ENCODE assay signal across 8 cellular contexts in the genomic region with DNA sequence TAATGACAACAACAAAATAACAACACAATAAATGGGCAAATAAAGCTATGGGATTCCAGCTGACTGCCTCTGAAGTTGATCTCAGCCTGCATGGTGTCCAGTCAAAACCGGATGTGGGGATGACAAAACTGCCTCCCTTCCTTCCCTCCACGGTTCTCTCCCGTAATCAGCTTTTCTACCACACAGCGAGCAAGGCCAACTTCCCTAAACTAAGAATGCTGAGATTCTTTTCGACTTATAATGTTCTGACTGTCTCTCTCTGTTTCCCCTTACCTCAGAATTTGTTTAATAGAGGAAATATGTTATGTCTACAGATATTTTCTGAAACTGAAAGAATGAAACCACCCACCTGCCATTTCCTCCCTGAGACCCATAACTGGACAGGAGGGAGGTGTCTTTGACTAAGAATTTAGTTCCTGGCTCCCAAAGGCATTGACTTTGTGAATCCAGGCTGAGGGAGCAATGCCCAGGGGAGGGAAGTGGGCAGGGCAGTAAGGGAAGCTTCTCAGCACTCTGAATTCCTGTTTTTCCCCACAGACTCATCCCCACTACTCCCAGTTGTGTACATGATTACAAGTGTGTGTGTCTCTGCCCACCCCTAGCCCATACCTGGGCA. TPM values are rescaled to one million over a fixed set of nuclear protein-coding genes. Genes with fewer than 3 reads are reported as not detected.
DNase-seq lines count a peak whose midpoint lies in the region; ATAC-seq, FAIRE-seq and TF ChIP-seq lines count a peak whose summit lies in the region.

No MANE protein-coding gene starts in this region.

- ATAC-seq in HG03196 (IDR thresholded peaks at IDR 0.05; ENCODE audit: unreplicated experiment) (peak; percentile 84), Right ventricle myocardium inferior (peak; percentile 84)

- H3K9ac ChIP-seq in BLaER1: peak overlapping the region; percentile 66

- H3K9me3 ChIP-seq in BLaER1 (peaks cover 37% of the 10 kb centered on the region), A673 (ENCODE audit: low read depth, low read length, poor library complexity, severe bottlenecking) (no peaks in the 10 kb centered on the region)

- H3K4me3 Mint-ChIP-seq in T-helper 2 cell treated with Interferon-gamma antibody and Interleukin-4, amounts not matched to agents 5 μg/mL and 100 μg/mL, for 36 hours: peak overlapping the region; percentile 81

- H3K36me3 Mint-ChIP-seq in T-helper 2 cell treated with Interferon-gamma antibody and Interleukin-4, amounts not matched to agents 5 μg/mL and 100 μg/mL, for 36 hours (ENCODE audit: low read depth): peaks cover 21% of the 10 kb centered on the region

- peak overlapping the region; percentile 89 for H3K4me2 ChIP-seq in BLaER1

- no peaks in the 10 kb centered on the region for H3K27me3 Mint-ChIP-seq in T-helper 2 cell treated with Interferon-gamma antibody and Interleukin-4, amounts not matched to agents 5 μg/mL and 100 μg/mL, for 36 hours (ENCODE audit: low read depth)

- peaks cover 26% of the 10 kb centered on the region for H3K9me3 Mint-ChIP-seq in T-helper 2 cell treated with Interferon-gamma antibody and Interleukin-4, amounts not matched to agents 5 μg/mL and 100 μg/mL, for 36 hours

- peaks cover 14% of the 10 kb centered on the region for H3K4me1 Mint-ChIP-seq in T-helper 2 cell treated with Interferon-gamma antibody and Interleukin-4, amounts not matched to agents 5 μg/mL and 100 μg/mL, for 36 hours (ENCODE audit: low read depth)

- no peak for TF ChIP-seq CTCF in A673 (conservative IDR thresholded peaks at IDR 0.05; ENCODE audit: low read depth, low read length)

- peak; percentile 99 for FAIRE-seq in GM19239 (lab: Jason Lieb, UNC)

- CTCF ChIA-PET in A673 (lab: Charles Lee): no interaction called here

- no peaks in the 10 kb centered on the region for H4K20me1 ChIP-seq in BLaER1

- H3K4me1 ChIP-seq in BLaER1 (peaks cover 32% of the 10 kb centered on the region), A673 (ENCODE audit: insufficient read depth, low read length, poor library complexity, severe bottlenecking) (no peaks in the 10 kb centered on the region)

- peak overlapping the region; percentile 63; the same call in 1 of the 2 replicates for H3K4me3 ChIP-seq in BLaER1
- peak overlapping the region in 3 of 7 experiments; percentile 2 to 36 (median 12) for H3K4me3 ChIP-seq in skin epidermis
- H3K4me3 ChIP-seq in A673 (ENCODE audit: low read depth, low read length, poor library complexity, severe bottlenecking): no peak overlapping the region

- intact Hi-C loops in Right ventricle myocardium inferior (cut with DNase I): no loop called here
- intact Hi-C loops in A673 (cut with micrococcal nuclease; ENCODE audit: unreplicated experiment): no loop called here

- H3K36me3 ChIP-seq in BLaER1 (peaks cover 26% of the 10 kb centered on the region), A673 (ENCODE audit: insufficient read depth, low read length, poor library complexity, severe bottlenecking) (no peaks in the 10 kb centered on the region)

- peak overlapping the region; percentile 73 for H3K27ac Mint-ChIP-seq in T-helper 2 cell treated with Interferon-gamma antibody and Interleukin-4, amounts not matched to agents 5 μg/mL and 100 μg/mL, for 36 hours

- DNase-seq in GM19239 (ENCODE audit: insufficient read length, low spot score): peak; percentile 80
- no peak for DNase-seq in T-helper 2 cell treated with Interferon-gamma antibody and Interleukin-4, amounts not matched to agents 5 μg/mL and 100 μg/mL, for 36 hours (ENCODE audit: low spot score)
- no peak for DNase-seq in Right ventricle myocardium inferior (ENCODE audit: missing footprints)
- no peak for DNase-seq in A673 (ENCODE audit: low spot score)
- no peak for DNase-seq in 8988T

- H3K27ac ChIP-seq in BLaER1 (peak overlapping the region; percentile 87), skin epidermis (peak overlapping the region in 20 of 21 experiments; percentile 23 to 91 (median 75)), A673 (ENCODE audit: low read depth, low read length, poor library complexity, severe bottlenecking) (no peak overlapping the region)

- H3K27me3 ChIP-seq in BLaER1 (no peaks in the 10 kb centered on the region), A673 (replicated peaks; ENCODE audit: insufficient read depth, low read depth, low read length, poor library complexity) (no peaks in the 10 kb centered on the region)

- no TSS peak for BruUV-seq in A673 (replicated peaks; lab: Mats Ljungman, UMichigan)

- POLR2A ChIA-PET in A673 (lab: Charles Lee; ENCODE audit: low non-redundant PET): no interaction called here

RNA-seq across cellular contexts. Expression of a gene that starts 1.0 kb away (rescaled TPM):
- 4.3 TPM for total RNA-seq in Right ventricle myocardium inferior
- total RNA-seq in A673 (2021): 0.15 and 0.37 TPM in 2 replicates

RNA-seq across cellular contexts. Expression of a gene that starts 22.8 kb away (rescaled TPM):
- total RNA-seq in Right ventricle myocardium inferior (not detected), A673 (2021) (not detected in 2 replicates)

RNA-seq across cellular contexts. Expression of a gene that starts 51.0 kb away (rescaled TPM):
- total RNA-seq in Right ventricle myocardium inferior: 1.5 TPM
- 0.59 and 1.5 TPM in 2 replicates for total RNA-seq in A673 (2021)
